In the genomic region with DNA sequence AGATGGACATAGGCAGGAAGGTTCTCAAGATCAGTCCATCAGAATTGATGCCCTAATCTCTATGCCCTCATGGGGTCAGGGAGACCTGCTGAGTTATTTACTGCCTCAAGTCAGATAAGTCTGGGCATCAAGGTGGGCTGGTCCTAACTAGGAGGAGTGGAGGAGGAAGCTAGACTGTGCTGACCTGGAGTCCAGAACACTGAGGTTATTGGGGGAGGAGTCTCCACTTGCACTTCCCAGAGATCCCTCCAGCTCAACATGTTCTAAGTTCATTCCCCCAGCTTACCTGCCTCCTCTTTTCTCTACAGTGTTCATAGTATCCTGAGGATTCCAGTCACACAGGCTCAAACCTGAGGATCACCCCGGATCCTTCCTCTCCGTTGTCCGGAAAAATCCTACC, we compare ENCODE assay signal across 1 cellular context.
TF ChIP-seq lines count a peak whose summit lies in the region.

No MANE protein-coding gene starts in this region.

TF ChIP-seq in IMR-90, 13 proteins besides CTCF, POLR2A, EP300 and RAD21 (continued from another document):
- TF ChIP-seq BHLHE40 (IDR thresholded peaks at IDR 0.05; ENCODE audit: low read depth, low read length) = no peak
- TF ChIP-seq, protein P1, sequence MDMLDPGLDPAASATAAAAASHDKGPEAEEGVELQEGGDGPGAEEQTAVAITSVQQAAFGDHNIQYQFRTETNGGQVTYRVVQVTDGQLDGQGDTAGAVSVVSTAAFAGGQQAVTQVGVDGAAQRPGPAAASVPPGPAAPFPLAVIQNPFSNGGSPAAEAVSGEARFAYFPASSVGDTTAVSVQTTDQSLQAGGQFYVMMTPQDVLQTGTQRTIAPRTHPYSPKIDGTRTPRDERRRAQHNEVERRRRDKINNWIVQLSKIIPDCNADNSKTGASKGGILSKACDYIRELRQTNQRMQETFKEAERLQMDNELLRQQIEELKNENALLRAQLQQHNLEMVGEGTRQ (IDR thresholded peaks at IDR 0.05; ENCODE audit: low read depth, low read length) = no peak
- no peak for TF ChIP-seq RFX5 (IDR thresholded peaks at IDR 0.05; ENCODE audit: low read depth, low read length)
- TF ChIP-seq CHD1 (IDR thresholded peaks at IDR 0.05; ENCODE audit: low read depth, low read length) = no peak
